In genomic region chr10:92757066-92757716, GRCh38 we compare ENCODE assay signal across 8 cellular contexts.
DNase-seq lines count a peak whose midpoint lies in the region; ATAC-seq, FAIRE-seq and TF ChIP-seq lines count a peak whose summit lies in the region.

No MANE protein-coding gene starts in this region.

- no peak for TF ChIP-seq POLR2A in endothelial cell of umbilical vein (IDR thresholded peaks at IDR 0.05; ENCODE audit: low read depth, low read length)

- H3K36me3 ChIP-seq in OCI-LY3 (replicated peaks; ENCODE audit: low read depth, low read length) (no peaks in the 10 kb centered on the region), endothelial cell of umbilical vein (ENCODE audit: control insufficient read depth in 2 of 2, extremely low read depth in 1 of 2, insufficient read depth in 2 of 2, low read length in 2 of 2) (no peaks in the 10 kb centered on the region)

- ATAC-seq in GM18868 (IDR thresholded peaks at IDR 0.05; ENCODE audit: unreplicated experiment) (peak; percentile 65), HG03025 (IDR thresholded peaks at IDR 0.05; ENCODE audit: low FRiP score, unreplicated experiment) (peak; percentile 53)

- POLR2A ChIA-PET in AG04449 (lab: Yijun Ruan, JAX) (no interaction called here), endothelial cell of umbilical vein (lab: Charles Lee) (interaction anchor here (1.2 to 2.3 kb wide), 3 partner anchors 65 to 78 kb away, joined by 3 to 12 read pairs (median 3); partner anchors contain the start of gene HHEX)

- peak; percentile 91 for FAIRE-seq in endothelial cell of umbilical vein (lab: Jason Lieb, UNC)

- H3K79me2 ChIP-seq in OCI-LY3 (ENCODE audit: low read length), result no peaks in the 10 kb centered on the region
- no peaks in the 10 kb centered on the region for H3K79me2 ChIP-seq in endothelial cell of umbilical vein (ENCODE audit: control insufficient read depth, insufficient read depth, low read length)

- dilution Hi-C loops in endothelial cell of umbilical vein (cut with MboI; ENCODE audit: extremely low pct_ligation_motif_present, low sequenced_read_pairs), result no loop called here

- H3K4me1 ChIP-seq in OCI-LY3 (ENCODE audit: low read length), result peaks cover 57% of the 10 kb centered on the region
- H3K4me1 ChIP-seq in endothelial cell of umbilical vein (ENCODE audit: control insufficient read depth, extremely low read depth, insufficient read depth, low read length), result peaks cover 46% of the 10 kb centered on the region

- H3K9ac ChIP-seq in OCI-LY3 (ENCODE audit: low read length) (peak overlapping the region; percentile 88), endothelial cell of umbilical vein (replicated peaks; ENCODE audit: extremely low read depth, insufficient read depth, low read length) (peak overlapping the region; percentile 94)

- 0 out of 2 replicates have a peak overlapping the region, but pooled peaks have one; percentile 24 for H2AFZ ChIP-seq in OCI-LY3 (ENCODE audit: low read depth, low read length)
- H2AFZ ChIP-seq in endothelial cell of umbilical vein (ENCODE audit: low read depth, low read length), result peak overlapping the region; percentile 48

- CTCF ChIA-PET in AG04449 (lab: Yijun Ruan, JAX), result no interaction called here
- CTCF ChIA-PET in endothelial cell of umbilical vein (lab: Charles Lee), result interaction anchor here (0.9 to 3.8 kb wide), 8 partner anchors 15 to 240 kb away, joined by 4 to 28 read pairs (median 6); partner anchors contain the start of genes HHEX and IDE

- H3K27ac ChIP-seq in OCI-LY3 (ENCODE audit: low read length) (peak overlapping the region; percentile 99), endothelial cell of umbilical vein (ENCODE audit: insufficient read depth, low read depth, low read length) (peak overlapping the region; percentile 98)

- DNase-seq in AG04449 (ENCODE audit: low read depth, low spot score) (peak; percentile 26), endothelial cell of umbilical vein (ENCODE audit: low read depth, low spot score) (peak; percentile 93), midbrain (lab: John Stamatoyannopoulos, UW) (peak; percentile 70), T-helper 2 cell (no peak), NCI-H2171 treated with DMSO at 0.1 percent for 48 hours (lab: John Stamatoyannopoulos, UW) (no peak)

- no peaks in the 10 kb centered on the region for H3K9me1 ChIP-seq in endothelial cell of umbilical vein (replicated peaks; ENCODE audit: control insufficient read depth, extremely low read depth, insufficient read depth, low read length)

- H3K4me3 ChIP-seq in AG04449 (ENCODE audit: low read depth, low read length), result no peak overlapping the region
- peak overlapping the region; percentile 70 for H3K4me3 ChIP-seq in OCI-LY3 (ENCODE audit: low read length)
- peak overlapping the region in 1 of 3 experiments; percentile 41 for H3K4me3 ChIP-seq in endothelial cell of umbilical vein (replicated peaks in 1 of 3; ENCODE audit: insufficient read depth in 1 of 3, low read depth in 1 of 3, low read length in 3 of 3)

- BruUV-seq in endothelial cell of umbilical vein (replicated peaks; lab: Mats Ljungman, UMichigan), result no TSS peak

- H3K4me2 ChIP-seq in OCI-LY3 (ENCODE audit: low read length) (peak overlapping the region; percentile 88), endothelial cell of umbilical vein (ENCODE audit: insufficient read depth, low read length) (peak overlapping the region; percentile 90)

- H4K20me1 ChIP-seq in OCI-LY3 (ENCODE audit: insufficient read depth, low read length) (no peaks in the 10 kb centered on the region), endothelial cell of umbilical vein (replicated peaks; ENCODE audit: control insufficient read depth, extremely low read depth, insufficient read depth, low read length) (no peaks in the 10 kb centered on the region)

- no peak for TF ChIP-seq CTCF in AG04449 (IDR thresholded peaks at IDR 0.05; ENCODE audit: insufficient read depth, low read length, missing control alignments)
- peak; percentile 27 for TF ChIP-seq CTCF in OCI-LY3 (IDR thresholded peaks at IDR 0.05; ENCODE audit: low read depth, low read length)
- TF ChIP-seq CTCF in endothelial cell of umbilical vein (IDR thresholded peaks at IDR 0.05; ENCODE audit: extremely low read depth in 1 of 2, insufficient read depth in 1 of 2, low read depth in 1 of 2, low read length in 2 of 2), result peak in 1 of 2 donors; percentile 18

- intact Hi-C loops in endothelial cell of umbilical vein (cut with micrococcal nuclease), result loop anchor here (2.0 to 5.0 kb wide), 3 partner anchors 58 to 165 kb away; partner anchors contain the start of gene KIF11

- no peaks in the 10 kb centered on the region for H3K9me3 ChIP-seq in OCI-LY3 (ENCODE audit: insufficient read depth, low read length)
- H3K9me3 ChIP-seq in endothelial cell of umbilical vein (replicated peaks; ENCODE audit: control insufficient read depth, insufficient read depth, low read length), result no peaks in the 10 kb centered on the region

- H3K27me3 ChIP-seq in OCI-LY3 (ENCODE audit: low read depth, low read length) (no peaks in the 10 kb centered on the region), endothelial cell of umbilical vein (ENCODE audit: control insufficient read depth in 2 of 2, insufficient read depth in 2 of 2, low read length in 2 of 2) (no peaks in the 10 kb centered on the region)

TF ChIP-seq in endothelial cell of umbilical vein, 7 proteins besides CTCF, POLR2A, EP300 and RAD21:
- TF ChIP-seq, protein P1, sequence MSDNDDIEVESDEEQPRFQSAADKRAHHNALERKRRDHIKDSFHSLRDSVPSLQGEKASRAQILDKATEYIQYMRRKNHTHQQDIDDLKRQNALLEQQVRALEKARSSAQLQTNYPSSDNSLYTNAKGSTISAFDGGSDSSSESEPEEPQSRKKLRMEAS (IDR thresholded peaks at IDR 0.05; ENCODE audit: insufficient read depth, insufficient read length), result no peak
- TF ChIP-seq POLR2AphosphoS5 (IDR thresholded peaks at IDR 0.05; ENCODE audit: insufficient read depth, low read depth, low read length), result peak; percentile 30

Comparison
In these comparisons a context has a peak if more than half of its experiments do, and no peak if none do; other contexts are left out.
1. DNase-seq: peak in AG04449 (single experiment), endothelial cell of umbilical vein (single experiment) and midbrain (single experiment); none in T-helper 2 cell (0 of 5) and NCI-H2171 treated with DMSO at 0.1 percent for 48 hours (single experiment).